In genomic region chr20:59657459-59658046, GRCh38 we compare ENCODE assay signal across 27 cellular contexts. TPM values are rescaled to one million over a fixed set of nuclear protein-coding genes. Genes with fewer than 3 reads are reported as not detected.
"Had no signal": no experiment of that assay in that cellular context is flagged by ENCODE, and none has a peak within 500 bp of the region (broad histone marks: within the 10 kb centered on the region; RNA-seq: fewer than 3 reads in every experiment).

No MANE protein-coding gene starts in this region.

- H3K36me3 Mint-ChIP-seq: stimulated activated memory B cell treated with anti-CD40 and anti-IgM and Interleukin-4, amounts not matched to agents 10 μg/mL and 1 μg/mL and 100 μg/mL, for 72 hours had no signal

- H3K4me3 ChIP-seq: heart right ventricle, left lung, ovary, psoas muscle, skin epidermis, spleen, thoracic aorta, tibial nerve, upper lobe of left lung had no signal

- H3K27ac Mint-ChIP-seq: dendritic cell treated with granulocyte-macrophage colony-stimulating factor and Interleukin-4, amounts not matched to agents 40 ng/mL and 50 ng/mL, for 4 days; endodermal cell; natural killer cell; stimulated activated memory B cell treated with anti-CD40 and anti-IgM and Interleukin-4, amounts not matched to agents 10 μg/mL and 1 μg/mL and 100 μg/mL, for 72 hours; stimulated activated naive CD8-positive, alpha-beta T cell treated with anti-CD3 and anti-CD28 coated beads, Interleukin-15, Interleukin-2, amounts not matched to agents 100 ng/mL and 50 ng/mL, for 24 hours had no signal

- DNase-seq: effector CD8-positive, alpha-beta T cell; endodermal cell; foreskin melanocyte; glutamatergic neuron; heart right ventricle; hippocampal formation; left cardiac atrium; left lung; natural killer cell; occipital lobe; ovary; posterior cingulate gyrus; psoas muscle; right cardiac atrium; spleen; stimulated activated CD4-positive, alpha-beta T cell treated with anti-CD3 and anti-CD28 coated beads, Interleukin-4, amount 100 ng/mL, for 4 hours; upper lobe of left lung had no signal

- H3K27me3 ChIP-seq: ovary, tibial nerve, upper lobe of left lung had no signal

- H3K27ac ChIP-seq: epithelial cell of prostate, heart right ventricle, left lung, ovary, psoas muscle, skin epidermis, spleen, thoracic aorta, tibial nerve, upper lobe of left lung had no signal

- H3K36me3 ChIP-seq: heart right ventricle, left lung, ovary, spleen, thoracic aorta, tibial nerve, upper lobe of left lung had no signal

- H3K4me1 ChIP-seq: heart right ventricle, left lung, psoas muscle, spleen, tibial nerve, upper lobe of left lung had no signal

- H3K4me1 Mint-ChIP-seq: endodermal cell; natural killer cell; stimulated activated memory B cell treated with anti-CD40 and anti-IgM and Interleukin-4, amounts not matched to agents 10 μg/mL and 1 μg/mL and 100 μg/mL, for 72 hours had no signal

- H3K4me3 Mint-ChIP-seq: dendritic cell treated with granulocyte-macrophage colony-stimulating factor and Interleukin-4, amounts not matched to agents 40 ng/mL and 50 ng/mL, for 4 days; endodermal cell; natural killer cell; stimulated activated memory B cell treated with anti-CD40 and anti-IgM and Interleukin-4, amounts not matched to agents 10 μg/mL and 1 μg/mL and 100 μg/mL, for 72 hours; stimulated activated naive CD8-positive, alpha-beta T cell treated with anti-CD3 and anti-CD28 coated beads, Interleukin-15, Interleukin-2, amounts not matched to agents 100 ng/mL and 50 ng/mL, for 24 hours had no signal

- H3K27me3 Mint-ChIP-seq: stimulated activated memory B cell treated with anti-CD40 and anti-IgM and Interleukin-4, amounts not matched to agents 10 μg/mL and 1 μg/mL and 100 μg/mL, for 72 hours had no signal

- ATAC-seq: esophagus mucosa; heart right ventricle; left cardiac atrium; left lung; natural killer cell; psoas muscle; right cardiac atrium; stimulated activated memory B cell treated with anti-CD40 and anti-IgM and Interleukin-4, amounts not matched to agents 10 μg/mL and 1 μg/mL and 100 μg/mL, for 72 hours had no signal

RNA-seq across cellular contexts. Expression of gene PHACTR3, which starts 53.2 kb away (rescaled TPM):
- total RNA-seq: esophagus mucosa, fibroblast of lung, kidney epithelial cell, natural killer cell, thoracic aorta had no signal
- polyA plus RNA-seq: fibroblast of lung had no signal
